In the genomic region with DNA sequence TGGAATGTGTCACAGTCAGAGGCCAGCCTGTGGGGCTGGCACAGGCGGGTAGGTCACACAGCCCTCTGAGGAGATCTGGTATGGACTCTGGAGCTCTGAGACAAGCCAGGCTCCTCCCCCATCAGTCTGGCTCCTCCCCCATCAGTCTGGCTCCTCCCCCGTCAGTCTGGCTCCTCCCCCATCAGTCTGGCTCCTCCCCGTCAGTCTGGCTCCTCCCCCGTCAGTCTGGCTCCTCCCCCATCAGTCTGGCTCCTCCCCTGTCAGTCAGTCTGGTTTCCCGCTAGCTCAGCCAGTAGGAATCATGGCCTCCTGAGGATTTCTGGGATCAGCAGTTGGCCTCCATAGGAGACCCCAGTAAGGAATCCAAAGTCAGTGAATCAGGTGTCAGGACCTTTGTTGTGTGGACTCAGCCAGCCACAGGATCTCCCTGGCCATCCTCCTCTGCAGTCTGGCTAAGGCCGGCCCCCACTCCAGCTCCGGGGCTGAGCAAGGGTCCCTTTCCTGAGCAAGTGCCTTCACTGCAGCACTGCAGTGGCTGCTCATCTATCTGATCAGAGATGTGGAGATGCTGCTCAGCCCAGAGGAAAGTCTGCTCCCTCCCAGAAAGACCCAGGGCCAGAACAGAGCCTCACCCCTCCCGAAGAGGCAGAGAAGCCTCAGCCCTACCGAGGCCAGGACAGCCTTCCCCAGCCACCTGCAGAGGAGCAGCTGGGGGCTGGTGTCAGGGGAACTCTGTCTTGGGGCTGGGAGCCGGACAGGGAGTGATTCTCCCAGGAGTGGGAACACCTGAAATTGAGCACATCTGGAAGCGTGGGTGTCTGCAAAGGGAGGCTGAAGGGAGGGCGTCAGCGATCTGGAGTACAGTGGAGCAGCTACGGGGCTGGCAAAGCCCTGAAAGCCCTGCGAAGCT, we compare ENCODE assay signal across 16 cellular contexts. TPM values are rescaled to one million over a fixed set of nuclear protein-coding genes. Genes with fewer than 3 reads are reported as not detected.
DNase-seq lines count a peak whose midpoint lies in the region; ATAC-seq and TF ChIP-seq lines count a peak whose summit lies in the region.
"Had no signal": no experiment of that assay in that cellular context is flagged by ENCODE, and none has a peak within 500 bp of the region (broad histone marks: within the 10 kb centered on the region; RNA-seq: fewer than 3 reads in every experiment).

No MANE protein-coding gene starts in this region.

- peaks cover 0 to 2% (median 0%) of the 10 kb centered on the region in 5 experiments for H3K9me3 Mint-ChIP-seq in brain
- H3K9me3 Mint-ChIP-seq in neural progenitor cell, result peaks cover 7% of the 10 kb centered on the region

- TF ChIP-seq CTCF in brain (conservative IDR thresholded peaks at IDR 0.05), result no peak
- TF ChIP-seq CTCF in neural progenitor cell (IDR thresholded peaks at IDR 0.05), result no peak

- H3K36me3 ChIP-seq in neural progenitor cell, result no peaks in the 10 kb centered on the region
- H3K36me3 ChIP-seq: transverse colon had no signal

- H3K4me1 Mint-ChIP-seq in brain, result peaks cover 81% of the 10 kb centered on the region
- peaks cover 54% of the 10 kb centered on the region for H3K4me1 Mint-ChIP-seq in neural progenitor cell
- H3K4me1 Mint-ChIP-seq: T-helper 17 cell had no signal

- H2AFZ ChIP-seq in neural progenitor cell (replicated peaks), result no peak overlapping the region

- CTCF ChIA-PET in HEK293T (lab: Yijun Ruan, JAX), result no interaction called here

- peak overlapping the region; percentile 60 for H3K27ac ChIP-seq in neural progenitor cell
- H3K27ac ChIP-seq: RWPE1, transverse colon had no signal

- peak overlapping the region; percentile 64 for H3K4me2 ChIP-seq in neural progenitor cell

- POLR2A ChIA-PET in HEK293T (lab: Yijun Ruan, JAX), result no interaction called here

- H3K4me3 ChIP-seq in neural progenitor cell, result peak overlapping the region; percentile 31
- H3K4me3 ChIP-seq: transverse colon had no signal

- H3F3A ChIP-seq in neural progenitor cell (ENCODE audit: low read depth), result peaks cover 40% of the 10 kb centered on the region

- no peaks in the 10 kb centered on the region for H3K79me2 ChIP-seq in neural progenitor cell (ENCODE audit: low read depth)

- peak; percentile 61 for DNase-seq in activated CD8-positive, alpha-beta memory T cell treated with anti-CD3 and anti-CD28 coated beads, Interleukin-2, amount 50 U/mL, for 48 hours
- no peak for DNase-seq in activated CD8-positive, alpha-beta memory T cell treated with anti-CD3 and anti-CD28 coated beads for 24 hours
- peak; percentile 64 for DNase-seq in HEK293T (ENCODE audit: extremely low spot score)
- peak; percentile 45 for DNase-seq in neural progenitor cell (ENCODE audit: low spot score)
- DNase-seq in NCI-H1694 treated with DMSO at 0.1 percent for 48 hours (lab: John Stamatoyannopoulos, UW), result no peak
- no peak for DNase-seq in DMS114 treated with DMSO at 0.1 percent for 48 hours (lab: John Stamatoyannopoulos, UW; ENCODE audit: unreplicated experiment)
- DNase-seq: activated CD4-positive, alpha-beta T cell treated with anti-CD3 and anti-CD28 coated beads, Interleukin-2, amount 50 U/mL, for 4 hours; central memory CD4-positive, alpha-beta T cell; kidney; NCI-H1048; NCI-H524 treated with DMSO at 0.1 percent for 48 hours; T-helper 17 cell; transverse colon had no signal

- no peaks in the 10 kb centered on the region for H4K20me1 ChIP-seq in neural progenitor cell (ENCODE audit: low read depth)

- H3K27me3 ChIP-seq in neural progenitor cell, result peaks cover 6% of the 10 kb centered on the region

- H3K27ac Mint-ChIP-seq in brain (peak overlapping the region in 3 of 5 experiments; percentile 67 to 87 (median 85)), neural progenitor cell (peak overlapping the region; percentile 21)
- H3K27ac Mint-ChIP-seq: T-helper 17 cell had no signal

- H3K9ac ChIP-seq in neural progenitor cell, result no peak overlapping the region

- H3K27me3 Mint-ChIP-seq in brain (peaks cover 3% of the 10 kb centered on the region), neural progenitor cell (ENCODE audit: insufficient read depth, low read depth) (peaks cover 20% of the 10 kb centered on the region)

- no peaks in the 10 kb centered on the region for H3K9me3 ChIP-seq in neural progenitor cell (ENCODE audit: low read depth)
- H3K9me3 ChIP-seq: transverse colon had no signal

- ATAC-seq in GM21717 (IDR thresholded peaks at IDR 0.05; ENCODE audit: unreplicated experiment), result no peak
- ATAC-seq: T-helper 17 cell had no signal

- H3K36me3 Mint-ChIP-seq in brain (no peaks in the 10 kb centered on the region), neural progenitor cell (no peaks in the 10 kb centered on the region)

- peaks cover 42% of the 10 kb centered on the region for H3K4me1 ChIP-seq in neural progenitor cell

- peak overlapping the region in 2 of 5 experiments; percentile 35 to 42 for H3K4me3 Mint-ChIP-seq in brain
- peak overlapping the region; percentile 25 for H3K4me3 Mint-ChIP-seq in neural progenitor cell
- H3K4me3 Mint-ChIP-seq: T-helper 17 cell had no signal

TF ChIP-seq in HEK293T, 16 proteins besides CTCF, POLR2A, EP300 and RAD21:
- no peak for TF ChIP-seq FOXA1 (IDR thresholded peaks at IDR 0.05)
- TF ChIP-seq SUZ12 (IDR thresholded peaks at IDR 0.05), result no peak
- no peak for TF ChIP-seq LEF1 (IDR thresholded peaks at IDR 0.05; ENCODE audit: borderline replicate concordance)
- TF ChIP-seq, protein P1, sequence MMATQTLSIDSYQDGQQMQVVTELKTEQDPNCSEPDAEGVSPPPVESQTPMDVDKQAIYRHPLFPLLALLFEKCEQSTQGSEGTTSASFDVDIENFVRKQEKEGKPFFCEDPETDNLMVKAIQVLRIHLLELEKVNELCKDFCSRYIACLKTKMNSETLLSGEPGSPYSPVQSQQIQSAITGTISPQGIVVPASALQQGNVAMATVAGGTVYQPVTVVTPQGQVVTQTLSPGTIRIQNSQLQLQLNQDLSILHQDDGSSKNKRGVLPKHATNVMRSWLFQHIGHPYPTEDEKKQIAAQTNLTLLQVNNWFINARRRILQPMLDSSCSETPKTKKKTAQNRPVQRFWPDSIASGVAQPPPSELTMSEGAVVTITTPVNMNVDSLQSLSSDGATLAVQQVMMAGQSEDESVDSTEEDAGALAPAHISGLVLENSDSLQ (IDR thresholded peaks at IDR 0.05), result peak; percentile 95
- no peak for TF ChIP-seq TARDBP (IDR thresholded peaks at IDR 0.05)
- no peak for TF ChIP-seq BHLHE40 (IDR thresholded peaks at IDR 0.05; ENCODE audit: borderline replicate concordance)
- TF ChIP-seq ZNF384 (IDR thresholded peaks at IDR 0.05), result no peak

RNA-seq across cellular contexts. Expression of gene IQSEC3, which starts 35.7 kb away (rescaled TPM):
- 38.6 TPM for polyA plus RNA-seq in brain (ENCODE audit: insufficient read depth, low read depth, low replicate concordance)
- 0.09 and 1.0 TPM in 2 replicates for total RNA-seq in neural progenitor cell (ENCODE audit: low replicate concordance)

Comparison
In these comparisons a context has a peak if more than half of its experiments do, and no peak if none do; other contexts are left out.
1. DNase-seq: peak in activated CD8-positive, alpha-beta memory T cell treated with anti-CD3 and anti-CD28 coated beads, Interleukin-2, amount 50 U/mL, for 48 hours (single experiment), HEK293T (single experiment) and neural progenitor cell (single experiment); none in activated CD8-positive, alpha-beta memory T cell treated with anti-CD3 and anti-CD28 coated beads for 24 hours (single experiment), NCI-H1694 treated with DMSO at 0.1 percent for 48 hours (single experiment) and DMS114 treated with DMSO at 0.1 percent for 48 hours (single experiment).